Comparison of ENCODE assay signal across 8 cellular contexts in the genomic region with DNA sequence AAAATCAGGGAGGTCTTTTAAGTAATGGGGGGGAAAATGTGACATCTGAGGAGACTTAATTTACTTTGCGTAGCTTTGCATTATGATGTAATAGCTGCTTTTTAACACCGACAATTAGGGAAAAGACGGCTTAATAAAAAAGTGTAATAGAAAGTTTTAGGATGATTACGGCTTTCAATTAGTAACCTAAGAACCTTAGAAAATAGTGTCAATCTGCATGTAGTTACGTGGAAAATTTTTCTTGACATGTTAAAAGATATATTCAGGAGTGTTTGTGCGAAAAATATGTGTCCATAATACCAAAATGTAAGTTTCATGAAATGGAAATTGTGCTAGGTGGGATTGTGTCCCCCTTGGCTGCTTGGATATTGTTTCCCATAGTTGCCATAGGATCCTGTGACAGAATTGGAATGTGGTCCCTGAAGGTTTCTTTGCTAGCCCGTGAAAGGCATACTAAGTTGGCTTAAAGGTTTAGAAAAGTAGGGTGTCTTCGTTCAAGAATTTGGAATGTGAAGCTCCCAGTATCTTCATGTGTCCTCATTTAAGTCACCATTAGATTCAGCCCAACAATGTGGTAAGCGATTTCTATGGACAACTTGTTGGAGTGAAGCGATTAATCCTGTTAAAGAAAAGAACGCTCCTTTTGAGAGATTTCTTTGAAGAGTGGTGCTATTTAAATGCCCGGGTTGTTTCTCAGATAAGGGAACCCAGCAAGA. TPM values are rescaled to one million over a fixed set of nuclear protein-coding genes. Genes with fewer than 3 reads are reported as not detected.
DNase-seq lines count a peak whose midpoint lies in the region; ATAC-seq and TF ChIP-seq lines count a peak whose summit lies in the region.

No MANE protein-coding gene starts in this region.

- peaks cover 57% of the 10 kb centered on the region for H4K20me1 ChIP-seq in IMR-90 (ENCODE audit: insufficient read depth, low read length)

- peak overlapping the region; percentile 7; the same call in 1 of the 2 replicates for H4K91ac ChIP-seq in IMR-90 (ENCODE audit: insufficient read depth, low read depth, low read length)

- H2BK15ac ChIP-seq in IMR-90 (ENCODE audit: low read depth, low read length) = no peak overlapping the region

- peak overlapping the region; percentile 99 for H3K4me2 ChIP-seq in IMR-90 (ENCODE audit: low read depth, low read length)

- DNase-seq in AG10803 (ENCODE audit: low read depth) (no peak), IMR-90 (no peak), coronary artery (ENCODE audit: low spot score) (no peak), myocyte (ENCODE audit: low read depth) (peak; percentile 45), GM19240 (ENCODE audit: insufficient read length, low spot score) (no peak), SK-N-DZ (ENCODE audit: low spot score) (no peak), activated gamma-delta T cell treated with Interleukin-2 at 50 U/mL for 16 hours (no peak)
- DNase-seq in stimulated activated CD4-positive, alpha-beta T cell treated with anti-CD3 and anti-CD28 coated beads, Interleukin-1b, Interleukin-23, amount 100 ng/mL, for 48 hours = no peak

- no peak for ATAC-seq in IMR-90 (ENCODE audit: low read depth)

- intact Hi-C loops in IMR-90 (cut with micrococcal nuclease) = loop anchor here (10.0 kb wide), 1 partner anchor 259 kb away; no protein-coding TSS in a partner anchor

- H3K9me1 ChIP-seq in IMR-90 (ENCODE audit: insufficient read depth, low read length) = peaks cover 5% of the 10 kb centered on the region

- POLR2A ChIA-PET in IMR-90 (lab: Charles Lee; ENCODE audit: unreplicated experiment) = no interaction called here

- no peak overlapping the region for H2AK5ac ChIP-seq in IMR-90 (ENCODE audit: low read depth, low read length)

- in situ Hi-C loops in IMR-90 (cut with MboI; ENCODE audit: low sequenced_read_pairs) = loop anchor here (10.0 to 25.0 kb wide), 2 partner anchors 1238 to 1591 kb away; a partner anchor contains a TSS

- H2BK20ac ChIP-seq in IMR-90 (ENCODE audit: low read depth, low read length) = no peak overlapping the region

- H4K8ac ChIP-seq in IMR-90 (ENCODE audit: low read depth in 2 of 2, low read length in 2 of 2) = no peak overlapping the region

- dilution Hi-C loops in IMR-90 (cut with HindIII; ENCODE audit: low sequenced_read_pairs, unreplicated experiment) = no loop called here

- no TSS peak for BruUV-seq in IMR-90 (replicated peaks; lab: Mats Ljungman, UMichigan)

- TF ChIP-seq POLR2A in IMR-90 (IDR thresholded peaks at IDR 0.05; ENCODE audit: low read depth, low read length) = no peak

- CTCF ChIA-PET in IMR-90 (lab: Yijun Ruan, JAX) = interaction anchor here (0.5 to 1.7 kb wide), 2 partner anchors 21 to 1018 kb away, joined by 3 to 5 read pairs; no protein-coding TSS in a partner anchor

- H3K4me1 ChIP-seq in IMR-90 (ENCODE audit: control insufficient read depth, insufficient read depth, low read length) = peaks cover 8% of the 10 kb centered on the region

- no peaks in the 10 kb centered on the region for H3K27me3 ChIP-seq in IMR-90 (ENCODE audit: control insufficient read depth, insufficient read depth, low read length)

- peaks cover 0 to 6% of the 10 kb centered on the region in 2 experiments; a peak in 2 of 4 replicates for H3K79me1 ChIP-seq in IMR-90 (ENCODE audit: low read depth in 1 of 2, low read length in 2 of 2)

- H3K14ac ChIP-seq in IMR-90 (replicated peaks; ENCODE audit: low read depth, low read length) = peak overlapping the region; percentile 86

- peak overlapping the region; percentile 37; the same call in 1 of the 2 replicates for H4K5ac ChIP-seq in IMR-90 (ENCODE audit: low read depth, low read length)

- H2AK9ac ChIP-seq in IMR-90 (replicated peaks; ENCODE audit: low read depth, low read length, poor library complexity) = no peak overlapping the region

- H3K4ac ChIP-seq in IMR-90 (ENCODE audit: low read depth, low read length) = peak overlapping the region; percentile 53; the same call in 1 of the 2 replicates

- peak overlapping the region; percentile 81 for H3K4me3 ChIP-seq in AG10803 (ENCODE audit: low read length)
- H3K4me3 ChIP-seq in IMR-90 (ENCODE audit: insufficient read depth, low read depth, low read length) = peak overlapping the region; percentile 81
- peak overlapping the region; percentile 80 for H3K4me3 ChIP-seq in coronary artery

- TF ChIP-seq RAD21 in IMR-90 (IDR thresholded peaks at IDR 0.05; ENCODE audit: low read length) = no peak

- H3K27ac ChIP-seq in IMR-90 (ENCODE audit: insufficient read depth, low read length) (peak overlapping the region; percentile 47), coronary artery (no peak overlapping the region)

- H2BK5ac ChIP-seq in IMR-90 (ENCODE audit: low read depth, low read length, poor library complexity, severe bottlenecking) = peak overlapping the region; percentile 89

- peak overlapping the region; percentile 46 for H3K23ac ChIP-seq in IMR-90 (ENCODE audit: low read depth, low read length)

- peak overlapping the region; percentile 68; the same call in 1 of the 2 replicates for H3K18ac ChIP-seq in IMR-90 (ENCODE audit: low read depth, low read length)

- H2AFZ ChIP-seq in IMR-90 (replicated peaks; ENCODE audit: low read length, poor library complexity) = no peak overlapping the region

- H3K36me3 ChIP-seq in IMR-90 (ENCODE audit: control insufficient read depth, insufficient read depth, low read length) = peaks cover 12% of the 10 kb centered on the region

- WGBS in IMR-90 (ENCODE audit: extremely low coverage in 2 of 2, insufficient read length in 1 of 2), 2 experiments = no CpG with 5 or more reads among the region's 12 CpGs

- H3K9me3 ChIP-seq in IMR-90 (ENCODE audit: control insufficient read depth, insufficient read depth, low read length) = no peaks in the 10 kb centered on the region

- TF ChIP-seq CTCF in AG10803 (conservative IDR thresholded peaks at IDR 0.05; ENCODE audit: low read length) = no peak
- TF ChIP-seq CTCF in IMR-90 (conservative IDR thresholded peaks at IDR 0.05; ENCODE audit: low read depth, low read length) = no peak
- no peak for TF ChIP-seq CTCF in coronary artery (IDR thresholded peaks at IDR 0.05)

- H2BK120ac ChIP-seq in IMR-90 (ENCODE audit: low read depth, low read length) = no peak overlapping the region

- peak overlapping the region; percentile 88 for H3K56ac ChIP-seq in IMR-90 (ENCODE audit: extremely low read depth, insufficient read depth, low read length)

- H3K9ac ChIP-seq in IMR-90 (ENCODE audit: low read depth, low read length) = peak overlapping the region; percentile 94

TF ChIP-seq in IMR-90, 13 proteins besides CTCF, POLR2A, EP300 and RAD21:
- TF ChIP-seq, protein P1, sequence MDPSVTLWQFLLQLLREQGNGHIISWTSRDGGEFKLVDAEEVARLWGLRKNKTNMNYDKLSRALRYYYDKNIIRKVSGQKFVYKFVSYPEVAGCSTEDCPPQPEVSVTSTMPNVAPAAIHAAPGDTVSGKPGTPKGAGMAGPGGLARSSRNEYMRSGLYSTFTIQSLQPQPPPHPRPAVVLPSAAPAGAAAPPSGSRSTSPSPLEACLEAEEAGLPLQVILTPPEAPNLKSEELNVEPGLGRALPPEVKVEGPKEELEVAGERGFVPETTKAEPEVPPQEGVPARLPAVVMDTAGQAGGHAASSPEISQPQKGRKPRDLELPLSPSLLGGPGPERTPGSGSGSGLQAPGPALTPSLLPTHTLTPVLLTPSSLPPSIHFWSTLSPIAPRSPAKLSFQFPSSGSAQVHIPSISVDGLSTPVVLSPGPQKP (IDR thresholded peaks at IDR 0.05; ENCODE audit: borderline replicate concordance, low read depth, low read length) = no peak
- TF ChIP-seq BHLHE40 (IDR thresholded peaks at IDR 0.05; ENCODE audit: low read depth, low read length) (no peak), SMC3 (IDR thresholded peaks at IDR 0.05; ENCODE audit: low read depth, low read length) (no peak), NFE2L2 (IDR thresholded peaks at IDR 0.05; ENCODE audit: low read depth, low read length) (no peak), CEBPB (IDR thresholded peaks at IDR 0.05; ENCODE audit: low read depth, low read length) (peak; percentile 53), RFX5 (IDR thresholded peaks at IDR 0.05; ENCODE audit: low read depth, low read length) (no peak), MAZ (IDR thresholded peaks at IDR 0.05; ENCODE audit: borderline replicate concordance, low read depth, low read length) (no peak), CHD1 (IDR thresholded peaks at IDR 0.05; ENCODE audit: low read depth, low read length) (peak; percentile 63; the same call in 1 of the 2 replicates), RCOR1 (IDR thresholded peaks at IDR 0.05; ENCODE audit: insufficient replicate concordance, low read length) (no peak)
- TF ChIP-seq, protein P2, sequence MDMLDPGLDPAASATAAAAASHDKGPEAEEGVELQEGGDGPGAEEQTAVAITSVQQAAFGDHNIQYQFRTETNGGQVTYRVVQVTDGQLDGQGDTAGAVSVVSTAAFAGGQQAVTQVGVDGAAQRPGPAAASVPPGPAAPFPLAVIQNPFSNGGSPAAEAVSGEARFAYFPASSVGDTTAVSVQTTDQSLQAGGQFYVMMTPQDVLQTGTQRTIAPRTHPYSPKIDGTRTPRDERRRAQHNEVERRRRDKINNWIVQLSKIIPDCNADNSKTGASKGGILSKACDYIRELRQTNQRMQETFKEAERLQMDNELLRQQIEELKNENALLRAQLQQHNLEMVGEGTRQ (IDR thresholded peaks at IDR 0.05; ENCODE audit: low read depth, low read length) = no peak

RNA-seq across cellular contexts. Expression of a gene that starts 1.9 kb away (rescaled TPM):
- 74.4 and 83.0 TPM in 2 replicates for total RNA-seq in IMR-90 (2012; rRNA removed)
- 128 and 129 TPM in 2 replicates for polyA plus RNA-seq in IMR-90 (2012; rRNA removed)
- 104 and 165 TPM in 2 replicates for polyA plus RNA-seq in IMR-90 (2012; cell fraction: cytosol; rRNA removed)
- 301 and 527 TPM in 2 replicates for polyA plus RNA-seq in IMR-90 (2012; cell fraction: nucleus; rRNA removed; ENCODE audit: low replicate concordance)
- 206 and 220 TPM in 2 replicates for total RNA-seq in myocyte
- 77.0 TPM for polyA plus RNA-seq in myocyte (2012)
- 25.6 and 29.0 TPM in 2 replicates for polyA plus RNA-seq in SK-N-DZ (2014; cell fraction: cytosol; rRNA removed)
- 31.1 and 46.0 TPM in 2 replicates for polyA plus RNA-seq in SK-N-DZ (2014; cell fraction: nucleus; rRNA removed)
